Comparison of ENCODE assay signal across 22 cellular contexts in the genomic region with DNA sequence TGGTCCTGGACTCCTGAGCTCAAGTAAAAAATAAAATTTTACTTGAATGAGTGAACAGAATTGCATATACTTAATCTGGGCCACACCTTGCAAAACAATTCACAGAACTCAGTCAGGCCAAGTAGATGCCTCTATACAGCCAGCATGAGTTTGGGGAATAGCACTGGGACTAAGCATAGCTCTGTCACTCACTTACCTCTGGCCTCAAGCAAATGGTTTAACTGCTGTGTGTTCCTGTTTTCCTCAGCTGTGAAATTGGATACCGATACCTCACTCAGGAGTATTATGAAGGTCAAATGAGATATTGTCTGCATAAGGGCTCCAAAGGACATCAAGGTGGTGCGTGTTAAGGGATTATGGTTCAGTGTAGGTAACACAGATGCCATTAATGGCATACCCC. TPM values are rescaled to one million over a fixed set of nuclear protein-coding genes. Genes with fewer than 3 reads are reported as not detected.
"Had no signal": no experiment of that assay in that cellular context is flagged by ENCODE, and none has a peak within 500 bp of the region (broad histone marks: within the 10 kb centered on the region; RNA-seq: fewer than 3 reads in every experiment).

No MANE protein-coding gene starts in this region.

- H3K4me1 Mint-ChIP-seq: activated naive CD8-positive, alpha-beta T cell treated with anti-CD3 and anti-CD28 coated beads, Interleukin-2, amount 10 ng/mL, durations not matched to agents 7 days and 5 days had no signal

- H3K36me3 Mint-ChIP-seq: activated naive CD8-positive, alpha-beta T cell treated with anti-CD3 and anti-CD28 coated beads, Interleukin-2, amount 10 ng/mL, durations not matched to agents 7 days and 5 days; WTC11 had no signal

- DNase-seq: activated CD4-positive, alpha-beta T cell treated with anti-CD3 and anti-CD28 coated beads for 48 hours; activated CD4-positive, alpha-beta T cell treated with anti-CD3 and anti-CD28 coated beads, Interleukin-2, amount 50 U/mL, for 4 hours; activated CD4-positive, CD25-positive, alpha-beta regulatory T cell treated with anti-CD3 and anti-CD28 coated beads, Interleukin-2, amount 50 U/mL, for 72 hours; activated CD8-positive, alpha-beta memory T cell treated with anti-CD3 and anti-CD28 coated beads, Interleukin-2, amount 50 U/mL, for 48 hours; activated CD8-positive, alpha-beta T cell treated with anti-CD3 and anti-CD28 coated beads, Interleukin-2, amount 10 ng/mL, durations not matched to agents 7 days and 5 days; activated naive CD4-positive, alpha-beta T cell treated with anti-CD3 and anti-CD28 coated beads, Interleukin-2, amount 50 U/mL, for 16 hours; activated naive CD8-positive, alpha-beta T cell treated with anti-CD3 and anti-CD28 coated beads, Interleukin-2, amount 10 ng/mL, durations not matched to agents 7 days and 5 days; activated T-cell treated with anti-CD3 and anti-CD28 coated beads, Interleukin-2, amount 50 U/mL, for 1 hour; adrenal gland; anterior cingulate cortex; Karpas-422; NCI-H1105 treated with DMSO at 0.1 percent for 48 hours; NCI-H1436 treated with DMSO at 0.1 percent for 48 hours; NCI-H187; NCI-H2081; NCI-H510A treated with DMSO at 0.1 percent for 48 hours; NCI-H774; PC-9; SHP77 treated with DMSO at 0.1 percent for 48 hours had no signal

- H3K27ac Mint-ChIP-seq: activated CD8-positive, alpha-beta T cell treated with anti-CD3 and anti-CD28 coated beads, Interleukin-2, amount 10 ng/mL, durations not matched to agents 7 days and 5 days; activated naive CD8-positive, alpha-beta T cell treated with anti-CD3 and anti-CD28 coated beads, Interleukin-2, amount 10 ng/mL, durations not matched to agents 7 days and 5 days; T-helper 1 cell treated with Interleukin-12 subunit alpha and Interleukin-12 subunit beta and Interleukin-4 antibody, amounts not matched to agents 30 μg/mL and 1 μg/mL, for 36 hours; WTC11 had no signal

- H3K4me3 Mint-ChIP-seq: activated CD8-positive, alpha-beta T cell treated with anti-CD3 and anti-CD28 coated beads, Interleukin-2, amount 10 ng/mL, durations not matched to agents 7 days and 5 days; activated naive CD8-positive, alpha-beta T cell treated with anti-CD3 and anti-CD28 coated beads, Interleukin-2, amount 10 ng/mL, durations not matched to agents 7 days and 5 days; T-helper 1 cell treated with Interleukin-12 subunit alpha and Interleukin-12 subunit beta and Interleukin-4 antibody, amounts not matched to agents 30 μg/mL and 1 μg/mL, for 36 hours; WTC11 had no signal

- H3K9me3 Mint-ChIP-seq: activated naive CD8-positive, alpha-beta T cell treated with anti-CD3 and anti-CD28 coated beads, Interleukin-2, amount 10 ng/mL, durations not matched to agents 7 days and 5 days; T-helper 1 cell treated with Interleukin-12 subunit alpha and Interleukin-12 subunit beta and Interleukin-4 antibody, amounts not matched to agents 30 μg/mL and 1 μg/mL, for 36 hours; WTC11 had no signal

RNA-seq across cellular contexts. Expression of gene FRMPD1, which starts 10.9 kb away (rescaled TPM):
- total RNA-seq: activated CD8-positive, alpha-beta T cell treated with anti-CD3 and anti-CD28 coated beads, Interleukin-2, amount 10 ng/mL, durations not matched to agents 7 days and 5 days; activated naive CD8-positive, alpha-beta T cell treated with anti-CD3 and anti-CD28 coated beads, Interleukin-2, amount 10 ng/mL, durations not matched to agents 7 days and 5 days; PC-9; SK-MEL-5 had no signal
